Comparison of ENCODE assay signal across 1 cellular context in genomic region chr6:80523531-80523970, GRCh38.
TF ChIP-seq lines count a peak whose summit lies in the region.

No MANE protein-coding gene starts in this region.

TF ChIP-seq in SK-N-SH treated with all-trans-retinoic acid at 6 μM for 48 hours, 23 proteins besides CTCF, POLR2A, EP300 and RAD21 (continued from another document):
- TF ChIP-seq, protein P1, sequence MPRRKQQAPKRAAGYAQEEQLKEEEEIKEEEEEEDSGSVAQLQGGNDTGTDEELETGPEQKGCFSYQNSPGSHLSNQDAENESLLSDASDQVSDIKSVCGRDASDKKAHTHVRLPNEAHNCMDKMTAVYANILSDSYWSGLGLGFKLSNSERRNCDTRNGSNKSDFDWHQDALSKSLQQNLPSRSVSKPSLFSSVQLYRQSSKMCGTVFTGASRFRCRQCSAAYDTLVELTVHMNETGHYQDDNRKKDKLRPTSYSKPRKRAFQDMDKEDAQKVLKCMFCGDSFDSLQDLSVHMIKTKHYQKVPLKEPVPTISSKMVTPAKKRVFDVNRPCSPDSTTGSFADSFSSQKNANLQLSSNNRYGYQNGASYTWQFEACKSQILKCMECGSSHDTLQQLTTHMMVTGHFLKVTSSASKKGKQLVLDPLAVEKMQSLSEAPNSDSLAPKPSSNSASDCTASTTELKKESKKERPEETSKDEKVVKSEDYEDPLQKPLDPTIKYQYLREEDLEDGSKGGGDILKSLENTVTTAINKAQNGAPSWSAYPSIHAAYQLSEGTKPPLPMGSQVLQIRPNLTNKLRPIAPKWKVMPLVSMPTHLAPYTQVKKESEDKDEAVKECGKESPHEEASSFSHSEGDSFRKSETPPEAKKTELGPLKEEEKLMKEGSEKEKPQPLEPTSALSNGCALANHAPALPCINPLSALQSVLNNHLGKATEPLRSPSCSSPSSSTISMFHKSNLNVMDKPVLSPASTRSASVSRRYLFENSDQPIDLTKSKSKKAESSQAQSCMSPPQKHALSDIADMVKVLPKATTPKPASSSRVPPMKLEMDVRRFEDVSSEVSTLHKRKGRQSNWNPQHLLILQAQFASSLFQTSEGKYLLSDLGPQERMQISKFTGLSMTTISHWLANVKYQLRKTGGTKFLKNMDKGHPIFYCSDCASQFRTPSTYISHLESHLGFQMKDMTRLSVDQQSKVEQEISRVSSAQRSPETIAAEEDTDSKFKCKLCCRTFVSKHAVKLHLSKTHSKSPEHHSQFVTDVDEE (CRISPR knock-in tag; IDR thresholded peaks at IDR 0.05), result no peak
- TF ChIP-seq RARB (CRISPR knock-in tag; IDR thresholded peaks at IDR 0.05) (no peak), ZC3H10 (CRISPR knock-in tag; IDR thresholded peaks at IDR 0.05) (no peak), SNAI2 (CRISPR knock-in tag; IDR thresholded peaks at IDR 0.05) (no peak), ZNF565 (CRISPR knock-in tag; conservative IDR thresholded peaks at IDR 0.05; ENCODE audit: low read depth) (no peak), CSDC2 (CRISPR knock-in tag; IDR thresholded peaks at IDR 0.05) (no peak), CSRNP3 (CRISPR knock-in tag; IDR thresholded peaks at IDR 0.05) (no peak)
- TF ChIP-seq, protein P2, sequence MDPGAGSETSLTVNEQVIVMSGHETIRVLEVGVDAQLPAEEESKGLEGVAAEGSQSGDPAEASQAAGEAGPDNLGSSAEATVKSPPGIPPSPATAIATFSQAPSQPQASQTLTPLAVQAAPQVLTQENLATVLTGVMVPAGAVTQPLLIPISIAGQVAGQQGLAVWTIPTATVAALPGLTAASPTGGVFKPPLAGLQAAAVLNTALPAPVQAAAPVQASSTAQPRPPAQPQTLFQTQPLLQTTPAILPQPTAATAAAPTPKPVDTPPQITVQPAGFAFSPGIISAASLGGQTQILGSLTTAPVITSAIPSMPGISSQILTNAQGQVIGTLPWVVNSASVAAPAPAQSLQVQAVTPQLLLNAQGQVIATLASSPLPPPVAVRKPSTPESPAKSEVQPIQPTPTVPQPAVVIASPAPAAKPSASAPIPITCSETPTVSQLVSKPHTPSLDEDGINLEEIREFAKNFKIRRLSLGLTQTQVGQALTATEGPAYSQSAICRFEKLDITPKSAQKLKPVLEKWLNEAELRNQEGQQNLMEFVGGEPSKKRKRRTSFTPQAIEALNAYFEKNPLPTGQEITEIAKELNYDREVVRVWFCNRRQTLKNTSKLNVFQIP (CRISPR knock-in tag; IDR thresholded peaks at IDR 0.05; ENCODE audit: borderline replicate concordance, low read depth), result no peak
